33 cellular contexts compared by ENCODE assay signal in the genomic region with DNA sequence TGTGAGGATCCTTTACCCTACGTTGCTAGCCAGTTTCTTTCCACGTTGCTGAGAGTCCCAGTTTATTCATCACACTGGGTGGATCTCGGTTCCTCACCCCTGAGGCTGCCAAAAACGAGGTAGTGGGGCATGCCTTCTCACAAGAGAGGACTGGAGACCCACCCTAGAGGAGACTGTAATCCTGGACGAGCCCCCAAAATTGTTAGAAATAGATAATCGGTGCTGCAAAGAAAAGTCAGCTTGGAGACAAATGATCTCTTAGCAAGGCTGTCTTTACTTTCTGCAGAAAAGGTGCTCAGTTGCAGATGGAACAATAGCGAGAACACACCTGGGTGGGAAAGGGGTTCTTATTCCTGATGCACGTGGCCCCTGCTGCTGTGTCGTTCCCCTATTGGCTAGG.
DNase-seq lines count a peak whose midpoint lies in the region; ATAC-seq, FAIRE-seq and TF ChIP-seq lines count a peak whose summit lies in the region.
"Had no signal": no experiment of that assay in that cellular context is flagged by ENCODE, and none has a peak within 500 bp of the region (broad histone marks: within the 10 kb centered on the region; RNA-seq: fewer than 3 reads in every experiment).

No MANE protein-coding gene starts in this region.

- H3K27me3 Mint-ChIP-seq in Calu3 (ENCODE audit: unreplicated experiment) (no peaks in the 10 kb centered on the region), T-cell (peaks cover 4 to 10% of the 10 kb centered on the region in 2 donors)
- H3K27me3 Mint-ChIP-seq: activated CD4-positive, alpha-beta T cell treated with anti-CD3 and anti-CD28 coated beads, Interleukin-2, amount 10 ng/mL, durations not matched to agents 7 days and 5 days; dendritic cell treated with granulocyte-macrophage colony-stimulating factor and Interleukin-4, amounts not matched to agents 40 ng/mL and 50 ng/mL, for 4 days; progenitor cell of endocrine pancreas had no signal

- FAIRE-seq in keratinocyte (lab: Jason Lieb, UNC), result no peak
- FAIRE-seq: islet of Langerhans had no signal

- in situ Hi-C loops in ACHN (cut with HindIII; ENCODE audit: low pct_ligation_motif_present, low pct_unique_long_range_greater_than_20kb, low sequenced_read_pairs), result no loop called here

- H3K36me3 ChIP-seq in PC-3 (ENCODE audit: low read depth, low read length) (no peaks in the 10 kb centered on the region), keratinocyte (ENCODE audit: control insufficient read depth in 2 of 2, extremely low read depth in 1 of 2, insufficient read depth in 2 of 2, low read length in 2 of 2) (no peaks in the 10 kb centered on the region), neuronal stem cell (replicated peaks in 1 of 2; ENCODE audit: control insufficient read depth in 2 of 2, insufficient read depth in 2 of 2, low read length in 2 of 2) (no peaks in the 10 kb centered on the region)
- H3K36me3 ChIP-seq: esophagus muscularis mucosa, left ventricle myocardium inferior, right lobe of liver, stomach, vagina had no signal

- no peak overlapping the region for H2BK12ac ChIP-seq in neuronal stem cell (ENCODE audit: low read length)

- peak overlapping the region; percentile 57 for H3K9ac ChIP-seq in PC-3 (ENCODE audit: low read length)
- no peak overlapping the region for H3K9ac ChIP-seq in keratinocyte (ENCODE audit: control insufficient read depth, extremely low read depth, insufficient read depth, low read length)
- H3K9ac ChIP-seq in neuronal stem cell (ENCODE audit: low read depth, low read length, poor library complexity), result no peak overlapping the region

- WGBS in neuronal stem cell (ENCODE audit: extremely low coverage in 2 of 2, insufficient read length in 2 of 2, insufficient replicate concordance in 1 of 2), 2 donors, result no CpG with 5 or more reads among the region's 9 CpGs

- H3K4me3 ChIP-seq in PC-3 (ENCODE audit: low read length) (peak overlapping the region; percentile 46), keratinocyte (ENCODE audit: control insufficient read depth in 2 of 3, extremely low read depth in 1 of 3, insufficient read depth in 2 of 3, low read depth in 1 of 3, low read length in 3 of 3) (no peak overlapping the region), neuronal stem cell (ENCODE audit: low read length in 2 of 2) (no peak overlapping the region)
- H3K4me3 ChIP-seq: esophagus muscularis mucosa, left ventricle myocardium inferior, right lobe of liver, stomach, vagina had no signal

- H3K9me1 ChIP-seq in keratinocyte (ENCODE audit: control insufficient read depth, extremely low read depth, insufficient read depth, low read length), result no peaks in the 10 kb centered on the region

- peaks cover 17% of the 10 kb centered on the region for H3K36me3 Mint-ChIP-seq in Calu3 (ENCODE audit: insufficient read depth, unreplicated experiment)
- H3K36me3 Mint-ChIP-seq in T-cell, result no peaks in the 10 kb centered on the region

- dilution Hi-C loops in keratinocyte (cut with MboI; ENCODE audit: extremely low pct_ligation_motif_present, low sequenced_read_pairs), result no loop called here

- H3K27me3 ChIP-seq in PC-3 (ENCODE audit: low read length), result no peaks in the 10 kb centered on the region
- no peaks in the 10 kb centered on the region for H3K27me3 ChIP-seq in keratinocyte (ENCODE audit: control insufficient read depth, extremely low read depth, insufficient read depth, low read length)
- H3K27me3 ChIP-seq in neuronal stem cell (ENCODE audit: control insufficient read depth in 3 of 3, insufficient read depth in 3 of 3, low read depth in 1 of 3, low read length in 3 of 3), result no peaks in the 10 kb centered on the region
- H3K27me3 ChIP-seq: esophagus muscularis mucosa, right lobe of liver, stomach, vagina had no signal

- TF ChIP-seq CTCF in Calu3 (IDR thresholded peaks at IDR 0.05; ENCODE audit: unreplicated experiment) (no peak), PC-3 (conservative IDR thresholded peaks at IDR 0.05; ENCODE audit: low read depth, low read length) (no peak), keratinocyte (optimal IDR thresholded peaks at IDR 0.05 in 1 of 3, IDR thresholded peaks at IDR 0.05 in 1 of 3, conservative IDR thresholded peaks at IDR 0.05 in 1 of 3; ENCODE audit: extremely low read depth in 1 of 3, insufficient read depth in 2 of 3, low read length in 3 of 3) (no peak)

- CTCF ChIA-PET in Calu3 (lab: Charles Lee), result no interaction called here
- CTCF ChIA-PET in PC-3 (lab: Charles Lee), result no interaction called here
- CTCF ChIA-PET in T-cell (lab: Charles Lee), result no interaction called here

- H3K4me1 ChIP-seq in PC-3 (ENCODE audit: insufficient read depth, low read length), result no peaks in the 10 kb centered on the region
- H3K4me1 ChIP-seq in keratinocyte (ENCODE audit: control insufficient read depth, extremely low read depth, insufficient read depth, low read length), result no peaks in the 10 kb centered on the region
- no peaks in the 10 kb centered on the region for H3K4me1 ChIP-seq in neuronal stem cell (ENCODE audit: control insufficient read depth in 2 of 2, insufficient read depth in 1 of 2, low read depth in 1 of 2, low read length in 2 of 2)
- H3K4me1 ChIP-seq: esophagus muscularis mucosa, left ventricle myocardium inferior, stomach, vagina had no signal

- peak overlapping the region; percentile 80 for H3K27ac ChIP-seq in PC-3 (ENCODE audit: low read length)
- H3K27ac ChIP-seq in keratinocyte (ENCODE audit: control insufficient read depth, insufficient read depth, low read length), result peak overlapping the region; percentile 49
- no peak overlapping the region for H3K27ac ChIP-seq in neuronal stem cell (replicated peaks; ENCODE audit: low read length)
- H3K27ac ChIP-seq: esophagus muscularis mucosa, left ventricle myocardium inferior, right lobe of liver, stomach, vagina, VCaP had no signal

- H3K18ac ChIP-seq in neuronal stem cell (ENCODE audit: low read length), result no peak overlapping the region

- no peak overlapping the region for H2BK120ac ChIP-seq in neuronal stem cell (ENCODE audit: low read depth, low read length)

- H3F3A ChIP-seq in PC-3 (ENCODE audit: low read length, unreplicated experiment), result peaks cover 5% of the 10 kb centered on the region

- H3K9me2 ChIP-seq in PC-3 (replicated peaks; ENCODE audit: low read length), result no peaks in the 10 kb centered on the region

- DNase-seq in ACHN (peak; percentile 5), Calu3 (peak; percentile 22), PC-3 (no peak), keratinocyte (ENCODE audit: low read depth, low spot score) (no peak), T-cell (no peak), neuronal stem cell (ENCODE audit: low spot score) (no peak), NCI-H524 (lab: John Stamatoyannopoulos, UW) (no peak)
- DNase-seq: activated CD4-positive, alpha-beta T cell treated with anti-CD3 and anti-CD28 coated beads, Interleukin-2, amount 10 ng/mL, durations not matched to agents 7 days and 5 days; activated gamma-delta T cell treated with Interleukin-2 at 50 U/mL for 16 hours; activated naive CD8-positive, alpha-beta T cell treated with anti-CD3 and anti-CD28 coated beads, Interleukin-2, amount 50 U/mL, for 24 hours; activated T-cell treated with anti-CD3 and anti-CD28 coated beads, Interleukin-2, amount 50 U/mL, for 48 hours; CD8-positive, alpha-beta memory T cell; central memory CD4-positive, alpha-beta T cell; DMS153; foreskin fibroblast; GDM1; HFFc6; IMR-90; left ventricle myocardium inferior; MV-4-11; NCI-H146; NCI-H2107; right lobe of liver; SHP77 treated with DMSO at 0.1 percent for 48 hours; stimulated activated CD4-positive, alpha-beta T cell treated with anti-CD3 and anti-CD28 coated beads, Interleukin-12 subunit alpha, Interleukin-12 subunit beta, amount 100 ng/mL, for 4 hours; stimulated activated CD4-positive, alpha-beta T cell treated with anti-CD3 and anti-CD28 coated beads, Interleukin-2, amount 100 ng/mL, for 48 hours; stomach had no signal

- H3K9me3 ChIP-seq in PC-3 (ENCODE audit: low read length) (no peaks in the 10 kb centered on the region), keratinocyte (ENCODE audit: control insufficient read depth, low read depth, low read length) (peaks cover 16% of the 10 kb centered on the region), neuronal stem cell (replicated peaks in 1 of 2; ENCODE audit: control insufficient read depth in 2 of 2, insufficient read depth in 1 of 2, low read depth in 1 of 2, low read length in 2 of 2) (peaks cover 10 to 17% of the 10 kb centered on the region in 2 donors)
- H3K9me3 ChIP-seq: right lobe of liver had no signal

- H3K23ac ChIP-seq in neuronal stem cell (ENCODE audit: low read depth, low read length, poor library complexity), result no peak overlapping the region

- 0 out of 2 replicates have a peak overlapping the region, but pooled peaks have one; percentile 9 for H3K4me2 ChIP-seq in PC-3 (ENCODE audit: low read length)
- no peak overlapping the region for H3K4me2 ChIP-seq in keratinocyte (ENCODE audit: control insufficient read depth, extremely low read depth, insufficient read depth, low read depth, low read length)
- H3K4me2 ChIP-seq in neuronal stem cell (ENCODE audit: insufficient read depth, low read length, poor library complexity, severe bottlenecking), result no peak overlapping the region

- no peaks in the 10 kb centered on the region for H3K79me1 ChIP-seq in neuronal stem cell (ENCODE audit: low read depth, low read length)

- intact Hi-C loops in Calu3 (cut with micrococcal nuclease; ENCODE audit: unreplicated experiment), result no loop called here
- intact Hi-C loops in PC-3 (cut with micrococcal nuclease), result no loop called here

- H2AK5ac ChIP-seq in neuronal stem cell (ENCODE audit: low read depth, low read length), result no peak overlapping the region

- no peak overlapping the region for H2BK5ac ChIP-seq in neuronal stem cell (ENCODE audit: low read length)

- POLR2A ChIA-PET in PC-3 (lab: Charles Lee; ENCODE audit: unreplicated experiment), result no interaction called here
- POLR2A ChIA-PET in T-cell (lab: Charles Lee), result no interaction called here

- H3K14ac ChIP-seq in neuronal stem cell (ENCODE audit: low read length), result no peak overlapping the region

- H3K4me1 Mint-ChIP-seq in Calu3 (ENCODE audit: low read depth, unreplicated experiment) (peaks cover 18% of the 10 kb centered on the region), T-cell (no peaks in the 10 kb centered on the region)
- H3K4me1 Mint-ChIP-seq: activated CD4-positive, alpha-beta T cell treated with anti-CD3 and anti-CD28 coated beads, Interleukin-2, amount 10 ng/mL, durations not matched to agents 7 days and 5 days; activated naive CD8-positive, alpha-beta T cell treated with anti-CD3 and anti-CD28 coated beads, Interleukin-2, amount 50 U/mL, for 24 hours; CD8-positive, alpha-beta memory T cell had no signal

- no peak overlapping the region for H2BK15ac ChIP-seq in neuronal stem cell (ENCODE audit: low read length)

- H4K20me1 ChIP-seq in PC-3 (ENCODE audit: low read length), result no peaks in the 10 kb centered on the region
- no peaks in the 10 kb centered on the region for H4K20me1 ChIP-seq in keratinocyte (ENCODE audit: control insufficient read depth, extremely low read depth, insufficient read depth, low read length)

- peak overlapping the region; percentile 6 for H3K4me3 Mint-ChIP-seq in Calu3 (ENCODE audit: low read depth, unreplicated experiment)
- no peak overlapping the region for H3K4me3 Mint-ChIP-seq in T-cell
- H3K4me3 Mint-ChIP-seq: activated CD4-positive, alpha-beta T cell treated with anti-CD3 and anti-CD28 coated beads, Interleukin-2, amount 10 ng/mL, durations not matched to agents 7 days and 5 days; activated naive CD8-positive, alpha-beta T cell treated with anti-CD3 and anti-CD28 coated beads, Interleukin-2, amount 50 U/mL, for 24 hours; CD8-positive, alpha-beta memory T cell; dendritic cell treated with granulocyte-macrophage colony-stimulating factor and Interleukin-4, amounts not matched to agents 40 ng/mL and 50 ng/mL, for 4 days; HFFc6 had no signal

- H4K91ac ChIP-seq in neuronal stem cell (ENCODE audit: low read depth, low read length, poor library complexity), result no peak overlapping the region

- no peak overlapping the region for H4K8ac ChIP-seq in neuronal stem cell (ENCODE audit: low read depth, low read length)

- H2AFZ ChIP-seq in PC-3 (ENCODE audit: low read length) (no peak overlapping the region), keratinocyte (ENCODE audit: control insufficient read depth, low read length) (no peak overlapping the region), neuronal stem cell (ENCODE audit: low read length) (no peak overlapping the region)

- H3K9me3 Mint-ChIP-seq in Calu3 (ENCODE audit: low read depth, unreplicated experiment) (peaks cover 29% of the 10 kb centered on the region), T-cell (peaks cover 13 to 27% (median 22%) of the 10 kb centered on the region in 3 donors)

- no peak overlapping the region for H3K4ac ChIP-seq in neuronal stem cell (ENCODE audit: low read length)

- H3K27ac Mint-ChIP-seq in Calu3 (ENCODE audit: unreplicated experiment), result peak overlapping the region; percentile 96
- no peak overlapping the region for H3K27ac Mint-ChIP-seq in T-cell
- H3K27ac Mint-ChIP-seq: activated CD4-positive, alpha-beta T cell treated with anti-CD3 and anti-CD28 coated beads, Interleukin-2, amount 10 ng/mL, durations not matched to agents 7 days and 5 days; activated naive CD8-positive, alpha-beta T cell treated with anti-CD3 and anti-CD28 coated beads, Interleukin-2, amount 50 U/mL, for 24 hours; CD8-positive, alpha-beta memory T cell; dendritic cell treated with granulocyte-macrophage colony-stimulating factor and Interleukin-4, amounts not matched to agents 40 ng/mL and 50 ng/mL, for 4 days; HFFc6 had no signal

- ATAC-seq in PC-3 (no peak), T-cell (replicated peaks in 1 of 4) (no peak)
- ATAC-seq: activated naive CD8-positive, alpha-beta T cell treated with anti-CD3 and anti-CD28 coated beads, Interleukin-2, amount 50 U/mL, for 24 hours had no signal

- H3K79me2 ChIP-seq in PC-3 (ENCODE audit: low read length) (peaks cover 14% of the 10 kb centered on the region), keratinocyte (ENCODE audit: control insufficient read depth, insufficient read depth, low read length) (no peaks in the 10 kb centered on the region)

- BruUV-seq in Calu3 (replicated peaks; lab: Mats Ljungman, UMichigan) (TSS peak; percentile 63), PC-3 (replicated peaks; lab: Mats Ljungman, UMichigan) (no TSS peak)

Comparison
In these comparisons a context has a peak if more than half of its experiments do, and no peak if none do; other contexts are left out.
1. DNase-seq: peak in ACHN (single experiment) and Calu3 (single experiment); none in PC-3 (single experiment), keratinocyte (single experiment), T-cell (0 of 34), neuronal stem cell (single experiment) and NCI-H524 (0 of 2).